8 cellular contexts compared by ENCODE assay signal in the genomic region with DNA sequence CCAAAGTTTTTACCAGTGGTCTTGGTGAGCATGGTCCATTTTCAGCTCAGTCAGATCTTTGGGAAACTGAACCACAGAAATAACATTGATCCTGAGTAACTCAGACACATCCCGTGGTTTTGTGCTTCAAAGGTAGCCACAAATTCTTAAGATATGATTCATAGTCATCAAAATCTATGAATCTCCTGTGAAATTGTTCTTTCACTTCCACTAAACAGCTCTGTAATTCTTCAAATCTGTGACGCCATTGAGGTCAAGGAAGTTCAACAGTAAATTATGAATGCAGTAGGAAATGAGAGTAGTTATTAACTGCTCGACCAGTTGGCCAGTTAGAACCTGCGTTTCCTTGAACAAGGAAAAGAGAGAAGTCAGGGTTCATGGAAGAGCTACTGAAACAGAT.
A peak's percentile ranks its signal among the peaks of the same experiment; 100 is the strongest.
DNase-seq lines count a peak whose midpoint lies in the region; ATAC-seq, FAIRE-seq and TF ChIP-seq lines count a peak whose summit lies in the region.

No MANE protein-coding gene starts in this region.

- peak overlapping the region; percentile 28 for H3K4me3 Mint-ChIP-seq in astrocyte (ENCODE audit: unreplicated experiment)

- peak overlapping the region; percentile 90 for H3K27ac Mint-ChIP-seq in astrocyte (ENCODE audit: unreplicated experiment)

- H3K36me3 ChIP-seq in astrocyte (ENCODE audit: insufficient read depth, low read length): no peaks in the 10 kb centered on the region
- no peaks in the 10 kb centered on the region for H3K36me3 ChIP-seq in skeletal muscle satellite cell (ENCODE audit: insufficient read depth, low read length)
- H3K36me3 ChIP-seq in H7 (replicated peaks; ENCODE audit: control insufficient read depth, insufficient read depth, low read length): no peaks in the 10 kb centered on the region
- H3K36me3 ChIP-seq in thyroid gland: no peaks in the 10 kb centered on the region

- H3K79me2 ChIP-seq in astrocyte (ENCODE audit: insufficient read depth, low read length): no peaks in the 10 kb centered on the region

- ATAC-seq in GM19452 (IDR thresholded peaks at IDR 0.05; ENCODE audit: unreplicated experiment): peak; percentile 62
- peak; percentile 71 for ATAC-seq in HG03520 (IDR thresholded peaks at IDR 0.05; ENCODE audit: unreplicated experiment)

- peaks cover 51% of the 10 kb centered on the region for H3K4me1 ChIP-seq in astrocyte (ENCODE audit: insufficient read depth, low read length)
- H3K4me1 ChIP-seq in skeletal muscle satellite cell (ENCODE audit: control insufficient read depth, insufficient read depth, low read length): peaks cover 43% of the 10 kb centered on the region
- H3K4me1 ChIP-seq in thyroid gland: peaks cover 14 to 58% of the 10 kb centered on the region in 2 donors

- peak overlapping the region; percentile 56 for H3K4me2 ChIP-seq in astrocyte (ENCODE audit: low read length)
- H3K4me2 ChIP-seq in skeletal muscle satellite cell (ENCODE audit: low read length): peak overlapping the region; percentile 41

- DNase-seq in astrocyte (ENCODE audit: low read depth): peak; percentile 99
- no peak for DNase-seq in H7
- DNase-seq in thyroid gland: no peak
- DNase-seq in NCI-H146 (lab: John Stamatoyannopoulos, UW): no peak
- DNase-seq in putamen (ENCODE audit: low spot score): no peak

- no peaks in the 10 kb centered on the region for H3K27me3 Mint-ChIP-seq in astrocyte (ENCODE audit: low read depth, unreplicated experiment)

- intact Hi-C loops in thyroid gland (cut with DNase I): no loop called here

- H3K4me3 ChIP-seq in astrocyte (ENCODE audit: insufficient read depth, low read depth, low read length) (peak overlapping the region; percentile 6), skeletal muscle satellite cell (ENCODE audit: low read length) (peak overlapping the region; percentile 35), H7 (ENCODE audit: insufficient read depth, low read depth, low read length) (no peak overlapping the region), thyroid gland (replicated peaks in 1 of 3) (no peak overlapping the region)

- 65 to 81% methylated on average over 4 of the region's 4 CpGs for WGBS in thyroid gland, 2 donors

- H3K9me3 ChIP-seq in astrocyte (ENCODE audit: insufficient read depth, low read depth, low read length): no peaks in the 10 kb centered on the region
- H3K9me3 ChIP-seq in skeletal muscle satellite cell (replicated peaks; ENCODE audit: low read length): peaks cover 3% of the 10 kb centered on the region
- no peaks in the 10 kb centered on the region for H3K9me3 ChIP-seq in thyroid gland

- peaks cover 54% of the 10 kb centered on the region for H3K4me1 Mint-ChIP-seq in astrocyte (ENCODE audit: low read depth, unreplicated experiment)

- no peak overlapping the region for H2AFZ ChIP-seq in astrocyte (ENCODE audit: low read depth, low read length)

- FAIRE-seq in astrocyte (lab: Jason Lieb, UNC): peak; percentile 96

- H3K36me3 Mint-ChIP-seq in astrocyte (ENCODE audit: low read depth, unreplicated experiment): peaks cover 2% of the 10 kb centered on the region

- H3K27ac ChIP-seq in astrocyte (ENCODE audit: low read depth, low read length) (peak overlapping the region; percentile 91), thyroid gland (no peak overlapping the region)

- TF ChIP-seq CTCF in astrocyte (IDR thresholded peaks at IDR 0.05; ENCODE audit: insufficient read depth, low read depth, low read length): no peak
- no peak for TF ChIP-seq CTCF in thyroid gland (IDR thresholded peaks at IDR 0.05)

- H3K27me3 ChIP-seq in astrocyte (ENCODE audit: insufficient read depth, low read length) (no peaks in the 10 kb centered on the region), skeletal muscle satellite cell (ENCODE audit: control insufficient read depth, insufficient read depth, low read length) (no peaks in the 10 kb centered on the region), H7 (ENCODE audit: control insufficient read depth, insufficient read depth, low read length) (no peaks in the 10 kb centered on the region), thyroid gland (no peaks in the 10 kb centered on the region)

- H3K9ac ChIP-seq in astrocyte (ENCODE audit: low read length) (peak overlapping the region; percentile 69), skeletal muscle satellite cell (ENCODE audit: low read depth, low read length) (peak overlapping the region; percentile 81)

- no peak for TF ChIP-seq POLR2A in thyroid gland (IDR thresholded peaks at IDR 0.05)

- H4K20me1 ChIP-seq in astrocyte (ENCODE audit: insufficient read depth, low read length): no peaks in the 10 kb centered on the region

- peaks cover 3% of the 10 kb centered on the region for H3K9me3 Mint-ChIP-seq in astrocyte (ENCODE audit: unreplicated experiment)

Comparison
In these comparisons a context has a peak if more than half of its experiments do, and no peak if none do; other contexts are left out.
1. H3K4me3 ChIP-seq: peak in astrocyte (single experiment) and skeletal muscle satellite cell (single experiment); none in H7 (single experiment) and thyroid gland (0 of 3).